1 cellular context compared by ENCODE assay signal in genomic region chr3:49539659-49540560, GRCh38.
TF ChIP-seq lines count a peak whose summit lies in the region.

No MANE protein-coding gene starts in this region.

TF ChIP-seq in HepG2, 621 proteins besides CTCF, POLR2A, EP300 and RAD21 (continued from another document and continues in another):
- TF ChIP-seq MTA3 (CRISPR knock-in tag; IDR thresholded peaks at IDR 0.05) (no peak), HNRNPL (IDR thresholded peaks at IDR 0.05; ENCODE audit: low read depth, low read length) (0 out of 2 replicates have a peak, but pooled peaks have one; percentile 28), ARID5B (CRISPR knock-in tag; IDR thresholded peaks at IDR 0.05) (peak; percentile 10; the same call in 1 of the 2 replicates), GFI1 (CRISPR knock-in tag; IDR thresholded peaks at IDR 0.05; ENCODE audit: borderline replicate concordance) (peak; percentile 58; the same call in 1 of the 2 replicates), ZNF788 (CRISPR knock-in tag; IDR thresholded peaks at IDR 0.05; ENCODE audit: borderline replicate concordance) (no peak; the same call in none of the 2 replicates), CHD2 (IDR thresholded peaks at IDR 0.05; ENCODE audit: low read depth, low read length) (no peak), HNRNPLL (IDR thresholded peaks at IDR 0.05; ENCODE audit: low read depth, low read length, poor library complexity, severe bottlenecking) (peak; percentile 74), SALL2 (CRISPR knock-in tag; IDR thresholded peaks at IDR 0.05) (no peak), PREB (CRISPR knock-in tag; IDR thresholded peaks at IDR 0.05) (no peak), ZNF772 (CRISPR knock-in tag; IDR thresholded peaks at IDR 0.05) (peak; percentile 53), RFXAP (CRISPR knock-in tag; IDR thresholded peaks at IDR 0.05; ENCODE audit: borderline replicate concordance) (peak; percentile 38; the same call in 1 of the 2 replicates), ZNF780A (CRISPR knock-in tag; IDR thresholded peaks at IDR 0.05) (no peak), HOXA9 (CRISPR knock-in tag; IDR thresholded peaks at IDR 0.05; ENCODE audit: borderline replicate concordance) (no peak; the same call in 1 of the 2 replicates), ZNF382 (CRISPR knock-in tag; IDR thresholded peaks at IDR 0.05; ENCODE audit: borderline replicate concordance) (no peak), ZNF703 (CRISPR knock-in tag; IDR thresholded peaks at IDR 0.05; ENCODE audit: borderline replicate concordance) (no peak), SALL1 (CRISPR knock-in tag; IDR thresholded peaks at IDR 0.05) (peak; percentile 55), ZNF12 (CRISPR knock-in tag; IDR thresholded peaks at IDR 0.05) (no peak), YEATS4 (CRISPR knock-in tag; IDR thresholded peaks at IDR 0.05; ENCODE audit: borderline replicate concordance) (peak; percentile 66; the same call in 1 of the 2 replicates), ZNF138 (CRISPR knock-in tag; IDR thresholded peaks at IDR 0.05; ENCODE audit: low read depth) (0 out of 2 replicates have a peak, but pooled peaks have one; percentile 25), CCAR2 (optimal IDR thresholded peaks at IDR 0.05; ENCODE audit: low read depth, low read length) (no peak), RARG (CRISPR knock-in tag; IDR thresholded peaks at IDR 0.05; ENCODE audit: low read depth) (no peak), PAF1 (CRISPR knock-in tag; IDR thresholded peaks at IDR 0.05) (no peak), ZNF547 (CRISPR knock-in tag; IDR thresholded peaks at IDR 0.05) (0 out of 2 replicates have a peak, but pooled peaks have one; percentile 39), ZEB1 (IDR thresholded peaks at IDR 0.05; ENCODE audit: insufficient replicate concordance, low read depth) (no peak), ETV6 (CRISPR knock-in tag; conservative IDR thresholded peaks at IDR 0.05) (no peak), PHF20 (CRISPR knock-in tag; IDR thresholded peaks at IDR 0.05) (0 out of 2 replicates have a peak, but pooled peaks have one; percentile 44), NR2F2 (IDR thresholded peaks at IDR 0.05; ENCODE audit: borderline replicate concordance, low read depth) (peak; percentile 21; the same call in 1 of the 2 replicates), THAP11 (CRISPR knock-in tag; IDR thresholded peaks at IDR 0.05) (peak; percentile 36; the same call in 1 of the 2 replicates), LCORL (IDR thresholded peaks at IDR 0.05) (no peak), LCORL (CRISPR knock-in tag; IDR thresholded peaks at IDR 0.05) (peak; percentile 69; the same call in 1 of the 2 replicates)
- TF ChIP-seq, protein P1, sequence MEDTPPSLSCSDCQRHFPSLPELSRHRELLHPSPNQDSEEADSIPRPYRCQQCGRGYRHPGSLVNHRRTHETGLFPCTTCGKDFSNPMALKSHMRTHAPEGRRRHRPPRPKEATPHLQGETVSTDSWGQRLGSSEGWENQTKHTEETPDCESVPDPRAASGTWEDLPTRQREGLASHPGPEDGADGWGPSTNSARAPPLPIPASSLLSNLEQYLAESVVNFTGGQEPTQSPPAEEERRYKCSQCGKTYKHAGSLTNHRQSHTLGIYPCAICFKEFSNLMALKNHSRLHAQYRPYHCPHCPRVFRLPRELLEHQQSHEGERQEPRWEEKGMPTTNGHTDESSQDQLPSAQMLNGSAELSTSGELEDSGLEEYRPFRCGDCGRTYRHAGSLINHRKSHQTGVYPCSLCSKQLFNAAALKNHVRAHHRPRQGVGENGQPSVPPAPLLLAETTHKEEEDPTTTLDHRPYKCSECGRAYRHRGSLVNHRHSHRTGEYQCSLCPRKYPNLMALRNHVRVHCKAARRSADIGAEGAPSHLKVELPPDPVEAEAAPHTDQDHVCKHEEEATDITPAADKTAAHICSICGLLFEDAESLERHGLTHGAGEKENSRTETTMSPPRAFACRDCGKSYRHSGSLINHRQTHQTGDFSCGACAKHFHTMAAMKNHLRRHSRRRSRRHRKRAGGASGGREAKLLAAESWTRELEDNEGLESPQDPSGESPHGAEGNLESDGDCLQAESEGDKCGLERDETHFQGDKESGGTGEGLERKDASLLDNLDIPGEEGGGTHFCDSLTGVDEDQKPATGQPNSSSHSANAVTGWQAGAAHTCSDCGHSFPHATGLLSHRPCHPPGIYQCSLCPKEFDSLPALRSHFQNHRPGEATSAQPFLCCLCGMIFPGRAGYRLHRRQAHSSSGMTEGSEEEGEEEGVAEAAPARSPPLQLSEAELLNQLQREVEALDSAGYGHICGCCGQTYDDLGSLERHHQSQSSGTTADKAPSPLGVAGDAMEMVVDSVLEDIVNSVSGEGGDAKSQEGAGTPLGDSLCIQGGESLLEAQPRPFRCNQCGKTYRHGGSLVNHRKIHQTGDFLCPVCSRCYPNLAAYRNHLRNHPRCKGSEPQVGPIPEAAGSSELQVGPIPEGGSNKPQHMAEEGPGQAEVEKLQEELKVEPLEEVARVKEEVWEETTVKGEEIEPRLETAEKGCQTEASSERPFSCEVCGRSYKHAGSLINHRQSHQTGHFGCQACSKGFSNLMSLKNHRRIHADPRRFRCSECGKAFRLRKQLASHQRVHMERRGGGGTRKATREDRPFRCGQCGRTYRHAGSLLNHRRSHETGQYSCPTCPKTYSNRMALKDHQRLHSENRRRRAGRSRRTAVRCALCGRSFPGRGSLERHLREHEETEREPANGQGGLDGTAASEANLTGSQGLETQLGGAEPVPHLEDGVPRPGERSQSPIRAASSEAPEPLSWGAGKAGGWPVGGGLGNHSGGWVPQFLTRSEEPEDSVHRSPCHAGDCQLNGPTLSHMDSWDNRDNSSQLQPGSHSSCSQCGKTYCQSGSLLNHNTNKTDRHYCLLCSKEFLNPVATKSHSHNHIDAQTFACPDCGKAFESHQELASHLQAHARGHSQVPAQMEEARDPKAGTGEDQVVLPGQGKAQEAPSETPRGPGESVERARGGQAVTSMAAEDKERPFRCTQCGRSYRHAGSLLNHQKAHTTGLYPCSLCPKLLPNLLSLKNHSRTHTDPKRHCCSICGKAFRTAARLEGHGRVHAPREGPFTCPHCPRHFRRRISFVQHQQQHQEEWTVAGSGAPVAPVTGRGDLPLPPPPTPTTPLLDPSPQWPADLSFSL (CRISPR knock-in tag; IDR thresholded peaks at IDR 0.05) = no peak
- TF ChIP-seq, protein P2, sequence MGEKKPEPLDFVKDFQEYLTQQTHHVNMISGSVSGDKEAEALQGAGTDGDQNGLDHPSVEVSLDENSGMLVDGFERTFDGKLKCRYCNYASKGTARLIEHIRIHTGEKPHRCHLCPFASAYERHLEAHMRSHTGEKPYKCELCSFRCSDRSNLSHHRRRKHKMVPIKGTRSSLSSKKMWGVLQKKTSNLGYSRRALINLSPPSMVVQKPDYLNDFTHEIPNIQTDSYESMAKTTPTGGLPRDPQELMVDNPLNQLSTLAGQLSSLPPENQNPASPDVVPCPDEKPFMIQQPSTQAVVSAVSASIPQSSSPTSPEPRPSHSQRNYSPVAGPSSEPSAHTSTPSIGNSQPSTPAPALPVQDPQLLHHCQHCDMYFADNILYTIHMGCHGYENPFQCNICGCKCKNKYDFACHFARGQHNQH (CRISPR knock-in tag; IDR thresholded peaks at IDR 0.05) = peak; percentile 45; the same call in 1 of the 2 replicates
- TF ChIP-seq, protein P3, sequence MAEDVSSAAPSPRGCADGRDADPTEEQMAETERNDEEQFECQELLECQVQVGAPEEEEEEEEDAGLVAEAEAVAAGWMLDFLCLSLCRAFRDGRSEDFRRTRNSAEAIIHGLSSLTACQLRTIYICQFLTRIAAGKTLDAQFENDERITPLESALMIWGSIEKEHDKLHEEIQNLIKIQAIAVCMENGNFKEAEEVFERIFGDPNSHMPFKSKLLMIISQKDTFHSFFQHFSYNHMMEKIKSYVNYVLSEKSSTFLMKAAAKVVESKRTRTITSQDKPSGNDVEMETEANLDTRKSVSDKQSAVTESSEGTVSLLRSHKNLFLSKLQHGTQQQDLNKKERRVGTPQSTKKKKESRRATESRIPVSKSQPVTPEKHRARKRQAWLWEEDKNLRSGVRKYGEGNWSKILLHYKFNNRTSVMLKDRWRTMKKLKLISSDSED (CRISPR knock-in tag; IDR thresholded peaks at IDR 0.05) = no peak
- TF ChIP-seq, protein P4, sequence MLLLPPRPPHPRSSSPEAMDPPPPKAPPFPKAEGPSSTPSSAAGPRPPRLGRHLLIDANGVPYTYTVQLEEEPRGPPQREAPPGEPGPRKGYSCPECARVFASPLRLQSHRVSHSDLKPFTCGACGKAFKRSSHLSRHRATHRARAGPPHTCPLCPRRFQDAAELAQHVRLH (CRISPR knock-in tag; IDR thresholded peaks at IDR 0.05; ENCODE audit: borderline replicate concordance, low read depth) = 0 out of 2 replicates have a peak, but pooled peaks have one; percentile 14
- TF ChIP-seq, protein P5, sequence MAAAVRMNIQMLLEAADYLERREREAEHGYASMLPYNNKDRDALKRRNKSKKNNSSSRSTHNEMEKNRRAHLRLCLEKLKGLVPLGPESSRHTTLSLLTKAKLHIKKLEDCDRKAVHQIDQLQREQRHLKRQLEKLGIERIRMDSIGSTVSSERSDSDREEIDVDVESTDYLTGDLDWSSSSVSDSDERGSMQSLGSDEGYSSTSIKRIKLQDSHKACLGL (CRISPR knock-in tag; IDR thresholded peaks at IDR 0.05) = no peak; the same call in 1 of the 2 replicates
- TF ChIP-seq, protein P6, sequence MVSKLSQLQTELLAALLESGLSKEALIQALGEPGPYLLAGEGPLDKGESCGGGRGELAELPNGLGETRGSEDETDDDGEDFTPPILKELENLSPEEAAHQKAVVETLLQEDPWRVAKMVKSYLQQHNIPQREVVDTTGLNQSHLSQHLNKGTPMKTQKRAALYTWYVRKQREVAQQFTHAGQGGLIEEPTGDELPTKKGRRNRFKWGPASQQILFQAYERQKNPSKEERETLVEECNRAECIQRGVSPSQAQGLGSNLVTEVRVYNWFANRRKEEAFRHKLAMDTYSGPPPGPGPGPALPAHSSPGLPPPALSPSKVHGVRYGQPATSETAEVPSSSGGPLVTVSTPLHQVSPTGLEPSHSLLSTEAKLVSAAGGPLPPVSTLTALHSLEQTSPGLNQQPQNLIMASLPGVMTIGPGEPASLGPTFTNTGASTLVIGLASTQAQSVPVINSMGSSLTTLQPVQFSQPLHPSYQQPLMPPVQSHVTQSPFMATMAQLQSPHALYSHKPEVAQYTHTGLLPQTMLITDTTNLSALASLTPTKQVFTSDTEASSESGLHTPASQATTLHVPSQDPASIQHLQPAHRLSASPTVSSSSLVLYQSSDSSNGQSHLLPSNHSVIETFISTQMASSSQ (IDR thresholded peaks at IDR 0.05; ENCODE audit: low read depth) = no peak
- TF ChIP-seq, protein P6 (CRISPR knock-in tag; IDR thresholded peaks at IDR 0.05; ENCODE audit: borderline replicate concordance) = no peak; the same call in 1 of the 2 replicates
- TF ChIP-seq, protein P7, sequence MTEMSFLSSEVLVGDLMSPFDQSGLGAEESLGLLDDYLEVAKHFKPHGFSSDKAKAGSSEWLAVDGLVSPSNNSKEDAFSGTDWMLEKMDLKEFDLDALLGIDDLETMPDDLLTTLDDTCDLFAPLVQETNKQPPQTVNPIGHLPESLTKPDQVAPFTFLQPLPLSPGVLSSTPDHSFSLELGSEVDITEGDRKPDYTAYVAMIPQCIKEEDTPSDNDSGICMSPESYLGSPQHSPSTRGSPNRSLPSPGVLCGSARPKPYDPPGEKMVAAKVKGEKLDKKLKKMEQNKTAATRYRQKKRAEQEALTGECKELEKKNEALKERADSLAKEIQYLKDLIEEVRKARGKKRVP (CRISPR knock-in tag; IDR thresholded peaks at IDR 0.05) = no peak
